Comparison of ENCODE assay signal across 9 cellular contexts in genomic region chr14:94345344-94346072, GRCh38. TPM values are rescaled to one million over a fixed set of nuclear protein-coding genes. Genes with fewer than 3 reads are reported as not detected.
DNase-seq lines count a peak whose midpoint lies in the region; ATAC-seq and TF ChIP-seq lines count a peak whose summit lies in the region.
"Had no signal": no experiment of that assay in that cellular context is flagged by ENCODE, and none has a peak within 500 bp of the region (broad histone marks: within the 10 kb centered on the region; RNA-seq: fewer than 3 reads in every experiment).

No MANE protein-coding gene starts in this region.

- no peaks in the 10 kb centered on the region for H3F3A ChIP-seq in OCI-LY1 (ENCODE audit: insufficient read depth, low read length)

- no peaks in the 10 kb centered on the region for H3K9me3 ChIP-seq in OCI-LY1 (ENCODE audit: low read length)
- no peaks in the 10 kb centered on the region for H3K9me3 ChIP-seq in osteoblast (ENCODE audit: low read depth, low read length)
- H3K9me3 ChIP-seq in CD8-positive, alpha-beta T cell (ENCODE audit: low read length) = no peaks in the 10 kb centered on the region

- H3K79me2 ChIP-seq in OCI-LY1 (ENCODE audit: insufficient read depth, low read length) (no peaks in the 10 kb centered on the region), osteoblast (ENCODE audit: insufficient read depth, low read length) (no peaks in the 10 kb centered on the region)

- peaks cover 9 to 14% of the 10 kb centered on the region in 2 donors for H3K4me1 Mint-ChIP-seq in effector memory CD8-positive, alpha-beta T cell (ENCODE audit: low read depth in 2 of 2)
- H3K4me1 Mint-ChIP-seq in CD8-positive, alpha-beta T cell (ENCODE audit: low read depth) = no peaks in the 10 kb centered on the region
- H3K4me1 Mint-ChIP-seq in activated CD8-positive, alpha-beta memory T cell treated with anti-CD3 and anti-CD28 coated beads, Interleukin-2, amount 10 ng/mL, durations not matched to agents 7 days and 5 days = peaks cover 9% of the 10 kb centered on the region

- H3K4me2 ChIP-seq in OCI-LY1 (ENCODE audit: low read length) = 0 out of 2 replicates have a peak overlapping the region, but pooled peaks have one; percentile 2
- H3K4me2 ChIP-seq in osteoblast (ENCODE audit: insufficient read depth, low read length) = peak overlapping the region; percentile 41

- CTCF ChIA-PET in CD8-positive, alpha-beta T cell (lab: Charles Lee) = no interaction called here
- CTCF ChIA-PET in activated CD8-positive, alpha-beta memory T cell treated with anti-CD3 and anti-CD28 coated beads, Interleukin-2, amount 10 ng/mL, durations not matched to agents 7 days and 5 days (lab: Charles Lee) = no interaction called here

- H3K27ac ChIP-seq in OCI-LY1 (ENCODE audit: low read depth, low read length, poor library complexity, severe bottlenecking) (peak overlapping the region; percentile 96), osteoblast (ENCODE audit: low read depth, low read length) (peak overlapping the region; percentile 41)
- no peak overlapping the region for H3K27ac ChIP-seq in CD8-positive, alpha-beta T cell (ENCODE audit: low read depth, low read length)

- DNase-seq in Daoy (ENCODE audit: low read depth) (peak; percentile 97), osteoblast (ENCODE audit: insufficient read length, low spot score, missing footprints) (peak; percentile 94), posterior vena cava (ENCODE audit: low spot score) (no peak)
- DNase-seq in effector memory CD8-positive, alpha-beta T cell = peak; percentile 6 to 20 (median 13)
- no peak for DNase-seq in CD8-positive, alpha-beta T cell
- no peak for DNase-seq in activated CD8-positive, alpha-beta memory T cell treated with anti-CD3 and anti-CD28 coated beads, Interleukin-2, amount 10 ng/mL, durations not matched to agents 7 days and 5 days

- intact Hi-C loops in CD8-positive, alpha-beta T cell (cut with DNase I, micrococcal nuclease) = no loop called here
- intact Hi-C loops in posterior vena cava (cut with DNase I) = no loop called here

- H3K27ac Mint-ChIP-seq in effector memory CD8-positive, alpha-beta T cell = peak overlapping the region; percentile 83 to 86
- H3K27ac Mint-ChIP-seq in CD8-positive, alpha-beta T cell = no peak overlapping the region
- no peak overlapping the region for H3K27ac Mint-ChIP-seq in activated CD8-positive, alpha-beta memory T cell treated with anti-CD3 and anti-CD28 coated beads, Interleukin-2, amount 10 ng/mL, durations not matched to agents 7 days and 5 days

- H3K27me3 Mint-ChIP-seq in effector memory CD8-positive, alpha-beta T cell = peaks cover 15 to 19% of the 10 kb centered on the region in 2 donors
- H3K27me3 Mint-ChIP-seq in CD8-positive, alpha-beta T cell (ENCODE audit: low read depth) = peaks cover 27% of the 10 kb centered on the region
- no peaks in the 10 kb centered on the region for H3K27me3 Mint-ChIP-seq in activated CD8-positive, alpha-beta memory T cell treated with anti-CD3 and anti-CD28 coated beads, Interleukin-2, amount 10 ng/mL, durations not matched to agents 7 days and 5 days

- H2AFZ ChIP-seq in OCI-LY1 (ENCODE audit: low read length) (no peak overlapping the region), osteoblast (ENCODE audit: low read length) (no peak overlapping the region)

- no peaks in the 10 kb centered on the region for H3K9me2 ChIP-seq in OCI-LY1 (ENCODE audit: low read depth, low read length)

- peaks cover 5% of the 10 kb centered on the region for H3K36me3 Mint-ChIP-seq in effector memory CD8-positive, alpha-beta T cell (ENCODE audit: insufficient read depth)
- no peaks in the 10 kb centered on the region for H3K36me3 Mint-ChIP-seq in CD8-positive, alpha-beta T cell
- H3K36me3 Mint-ChIP-seq in activated CD8-positive, alpha-beta memory T cell treated with anti-CD3 and anti-CD28 coated beads, Interleukin-2, amount 10 ng/mL, durations not matched to agents 7 days and 5 days = peaks cover 4% of the 10 kb centered on the region

- H4K20me1 ChIP-seq in OCI-LY1 (ENCODE audit: insufficient read depth, low read length) (no peaks in the 10 kb centered on the region), osteoblast (ENCODE audit: insufficient read depth, low read length) (no peaks in the 10 kb centered on the region)

- peak overlapping the region; percentile 31; the same call in 1 of the 2 replicates for H3K9ac ChIP-seq in OCI-LY1 (ENCODE audit: low read length)

- peak; percentile 62 for ATAC-seq in effector memory CD8-positive, alpha-beta T cell (replicated peaks)
- no peak for ATAC-seq in CD8-positive, alpha-beta T cell
- ATAC-seq in activated CD8-positive, alpha-beta memory T cell treated with anti-CD3 and anti-CD28 coated beads, Interleukin-2, amount 10 ng/mL, durations not matched to agents 7 days and 5 days = no peak
- ATAC-seq in HG02885 (IDR thresholded peaks at IDR 0.05; ENCODE audit: poor library complexity, unreplicated experiment) = no peak
- ATAC-seq: Right ventricle myocardium inferior had no signal

- peaks cover 0 to 6% of the 10 kb centered on the region in 2 donors for H3K9me3 Mint-ChIP-seq in effector memory CD8-positive, alpha-beta T cell
- no peaks in the 10 kb centered on the region for H3K9me3 Mint-ChIP-seq in CD8-positive, alpha-beta T cell
- H3K9me3 Mint-ChIP-seq in activated CD8-positive, alpha-beta memory T cell treated with anti-CD3 and anti-CD28 coated beads, Interleukin-2, amount 10 ng/mL, durations not matched to agents 7 days and 5 days (ENCODE audit: low read depth) = no peaks in the 10 kb centered on the region

- H3K36me3 ChIP-seq in OCI-LY1 (ENCODE audit: insufficient read depth, low read length) (no peaks in the 10 kb centered on the region), osteoblast (ENCODE audit: insufficient read depth, low read length) (no peaks in the 10 kb centered on the region)
- H3K36me3 ChIP-seq in CD8-positive, alpha-beta T cell (ENCODE audit: insufficient read depth, low read length) = no peaks in the 10 kb centered on the region

- TF ChIP-seq CTCF in OCI-LY1 (IDR thresholded peaks at IDR 0.05; ENCODE audit: low read length) (no peak), osteoblast (IDR thresholded peaks at IDR 0.05; ENCODE audit: extremely low read depth, low read depth, low read length) (no peak)
- no peak for TF ChIP-seq CTCF in CD8-positive, alpha-beta T cell (IDR thresholded peaks at IDR 0.05)

- POLR2A ChIA-PET in CD8-positive, alpha-beta T cell (lab: Charles Lee) = no interaction called here

- H3K27me3 ChIP-seq in OCI-LY1 (ENCODE audit: insufficient read depth, low read length) (no peaks in the 10 kb centered on the region), osteoblast (ENCODE audit: insufficient read depth, low read length) (no peaks in the 10 kb centered on the region)
- no peaks in the 10 kb centered on the region for H3K27me3 ChIP-seq in CD8-positive, alpha-beta T cell (ENCODE audit: insufficient read depth, low read length)

- H3K4me1 ChIP-seq in OCI-LY1 (ENCODE audit: insufficient read depth, low read length, severe bottlenecking) = peaks cover 66% of the 10 kb centered on the region
- peaks cover 33% of the 10 kb centered on the region for H3K4me1 ChIP-seq in osteoblast (ENCODE audit: insufficient read depth, low read length)
- no peaks in the 10 kb centered on the region for H3K4me1 ChIP-seq in CD8-positive, alpha-beta T cell (ENCODE audit: insufficient read depth, low read length)

- no peak overlapping the region for H3K4me3 Mint-ChIP-seq in effector memory CD8-positive, alpha-beta T cell
- H3K4me3 Mint-ChIP-seq in CD8-positive, alpha-beta T cell = no peak overlapping the region
- no peak overlapping the region for H3K4me3 Mint-ChIP-seq in activated CD8-positive, alpha-beta memory T cell treated with anti-CD3 and anti-CD28 coated beads, Interleukin-2, amount 10 ng/mL, durations not matched to agents 7 days and 5 days

- no peak overlapping the region for H3K4me3 ChIP-seq in OCI-LY1 (ENCODE audit: low read depth, low read length, poor library complexity, severe bottlenecking)
- no peak overlapping the region for H3K4me3 ChIP-seq in osteoblast (ENCODE audit: insufficient read depth, low read length)
- H3K4me3 ChIP-seq in CD8-positive, alpha-beta T cell (ENCODE audit: low read depth, low read length) = no peak overlapping the region

RNA-seq across cellular contexts. Expression of gene SERPINA2, which starts 21.0 kb away (rescaled TPM):
- total RNA-seq in Daoy (2014; rRNA removed; shearing (Covaris generic)) = not detected in 2 replicates
- not detected in 2 replicates for total RNA-seq in osteoblast
- total RNA-seq in CD8-positive, alpha-beta T cell = not detected
- total RNA-seq in activated CD8-positive, alpha-beta memory T cell treated with anti-CD3 and anti-CD28 coated beads, Interleukin-2, amount 10 ng/mL, durations not matched to agents 7 days and 5 days = not detected
- not detected for total RNA-seq in posterior vena cava
- total RNA-seq: Right ventricle myocardium inferior had no signal

RNA-seq across cellular contexts. Expression of gene SERPINA6, which starts 22.4 kb away (rescaled TPM):
- total RNA-seq in Daoy (2014; rRNA removed; shearing (Covaris generic)) = 0.91 and 4.1 TPM in 2 replicates
- total RNA-seq in osteoblast (not detected in 2 replicates), posterior vena cava (not detected)
- total RNA-seq in CD8-positive, alpha-beta T cell = not detected
- not detected for total RNA-seq in activated CD8-positive, alpha-beta memory T cell treated with anti-CD3 and anti-CD28 coated beads, Interleukin-2, amount 10 ng/mL, durations not matched to agents 7 days and 5 days
- total RNA-seq: Right ventricle myocardium inferior had no signal

RNA-seq across cellular contexts. Expression of gene SERPINA1, which starts 42.9 kb away (rescaled TPM):
- total RNA-seq in Daoy (2014; rRNA removed; shearing (Covaris generic)) = 26.1 and 30.8 TPM in 2 replicates
- total RNA-seq in osteoblast (0.29 and 1.4 TPM in 2 replicates), posterior vena cava (10 to 100 TPM; 10.3 to 34.5 TPM)
- total RNA-seq in CD8-positive, alpha-beta T cell = under 1 TPM; 0.35 to 0.42 TPM
- total RNA-seq in activated CD8-positive, alpha-beta memory T cell treated with anti-CD3 and anti-CD28 coated beads, Interleukin-2, amount 10 ng/mL, durations not matched to agents 7 days and 5 days = under 1 TPM in 1 of 2 experiments, not detected in 1; 0.49 TPM

RNA-seq across cellular contexts. Expression of gene SERPINA10, which starts 52.4 kb away (rescaled TPM):
- not detected in 2 replicates for total RNA-seq in Daoy (2014; rRNA removed; shearing (Covaris generic))
- total RNA-seq in osteoblast (not detected in 2 replicates), posterior vena cava (not detected)
- total RNA-seq in CD8-positive, alpha-beta T cell = not detected
- total RNA-seq in activated CD8-positive, alpha-beta memory T cell treated with anti-CD3 and anti-CD28 coated beads, Interleukin-2, amount 10 ng/mL, durations not matched to agents 7 days and 5 days = not detected
- total RNA-seq: Right ventricle myocardium inferior had no signal

Comparison
In these comparisons a context has a peak if more than half of its experiments do, and no peak if none do; other contexts are left out.
1. DNase-seq: peak in Daoy (single experiment), effector memory CD8-positive, alpha-beta T cell (3 of 3) and osteoblast (single experiment); none in CD8-positive, alpha-beta T cell (0 of 7), activated CD8-positive, alpha-beta memory T cell treated with anti-CD3 and anti-CD28 coated beads, Interleukin-2, amount 10 ng/mL, durations not matched to agents 7 days and 5 days (single experiment) and posterior vena cava (single experiment).
2. H3K27ac Mint-ChIP-seq: peak in effector memory CD8-positive, alpha-beta T cell (2 of 2); none in CD8-positive, alpha-beta T cell (single experiment) and activated CD8-positive, alpha-beta memory T cell treated with anti-CD3 and anti-CD28 coated beads, Interleukin-2, amount 10 ng/mL, durations not matched to agents 7 days and 5 days (single experiment).